In genomic region chr7:46651561-46652088, GRCh38 we compare ENCODE assay signal across 16 cellular contexts.
DNase-seq lines count a peak whose midpoint lies in the region; ATAC-seq and TF ChIP-seq lines count a peak whose summit lies in the region.
"Had no signal": no experiment of that assay in that cellular context is flagged by ENCODE, and none has a peak within 500 bp of the region (broad histone marks: within the 10 kb centered on the region; RNA-seq: fewer than 3 reads in every experiment).

No MANE protein-coding gene starts in this region.

- H3K36me3 Mint-ChIP-seq in GM23338 (ENCODE audit: low read depth) (peaks cover 14% of the 10 kb centered on the region), progenitor cell of endocrine pancreas (ENCODE audit: insufficient read depth) (peaks cover 2% of the 10 kb centered on the region)

- no peaks in the 10 kb centered on the region for H3K27me3 ChIP-seq in GM23338 (ENCODE audit: insufficient read depth)
- no peaks in the 10 kb centered on the region for H3K27me3 ChIP-seq in hepatocyte
- H3K27me3 ChIP-seq: BE2C had no signal

- no peaks in the 10 kb centered on the region for H4K20me1 ChIP-seq in GM23338 (replicated peaks; ENCODE audit: insufficient read depth)
- no peaks in the 10 kb centered on the region for H4K20me1 ChIP-seq in hepatocyte (ENCODE audit: insufficient read depth, poor library complexity, severe bottlenecking)

- no peak for ATAC-seq in GM23338
- ATAC-seq in omental fat pad (ENCODE audit: low FRiP score) = no peak

- no peaks in the 10 kb centered on the region for H3K4me1 Mint-ChIP-seq in GM23338
- H3K4me1 Mint-ChIP-seq in progenitor cell of endocrine pancreas (ENCODE audit: low read depth) = peaks cover 6% of the 10 kb centered on the region
- H3K4me1 Mint-ChIP-seq: IgD-negative memory B cell had no signal

- 60% methylated on average over 8 of the region's 8 CpGs for WGBS in hepatocyte (ENCODE audit: low lambda C conversion rate, missing lambda C conversion rate)

- no peaks in the 10 kb centered on the region; the same call in 1 of the 2 replicates for H3K36me3 ChIP-seq in GM23338 (ENCODE audit: insufficient read depth)
- no peaks in the 10 kb centered on the region for H3K36me3 ChIP-seq in hepatocyte (replicated peaks; ENCODE audit: insufficient read depth, low read depth)
- H3K36me3 ChIP-seq: BE2C had no signal

- H3K27ac Mint-ChIP-seq in GM23338 (no peak overlapping the region), progenitor cell of endocrine pancreas (peak overlapping the region; percentile 5)
- H3K27ac Mint-ChIP-seq: activated T-helper 2 cell treated with anti-CD3 and anti-CD28 coated beads, Interferon-gamma antibody, Interleukin-2, Interleukin-4, amounts not matched to agents 10 μg/mL and 5 μg/mL and 100 μg/mL, durations not matched to agents 14 hours and 24 hours and 36 hours; IgD-negative memory B cell had no signal

- no peaks in the 10 kb centered on the region for H3K79me2 ChIP-seq in GM23338 (replicated peaks; ENCODE audit: insufficient read depth)
- H3K79me2 ChIP-seq in hepatocyte = no peaks in the 10 kb centered on the region

- no peaks in the 10 kb centered on the region for H3K9me3 ChIP-seq in hepatocyte (ENCODE audit: low read depth)
- H3K9me3 ChIP-seq: BE2C had no signal

- H3F3A ChIP-seq in GM23338 (replicated peaks; ENCODE audit: low read depth) = no peaks in the 10 kb centered on the region

- H3K4me3 Mint-ChIP-seq in GM23338 (no peak overlapping the region), progenitor cell of endocrine pancreas (ENCODE audit: low read depth) (no peak overlapping the region)
- H3K4me3 Mint-ChIP-seq: IgD-negative memory B cell had no signal

- DNase-seq in GM23338 (ENCODE audit: low spot score) = no peak
- peak; percentile 66 for DNase-seq in RWPE1 (ENCODE audit: low spot score)
- peak; percentile 37 for DNase-seq in hepatocyte (ENCODE audit: low spot score)
- no peak for DNase-seq in progenitor cell of endocrine pancreas (ENCODE audit: low spot score, unreplicated experiment)
- DNase-seq in NCI-H510A treated with DMSO at 0.1 percent for 48 hours (lab: John Stamatoyannopoulos, UW) = no peak
- no peak for DNase-seq in NCI-H1436 (lab: John Stamatoyannopoulos, UW)
- no peak for DNase-seq in omental fat pad (ENCODE audit: low spot score)
- no peak for DNase-seq in stimulated activated CD4-positive, alpha-beta T cell treated with anti-CD3 and anti-CD28 coated beads, Interleukin-12 subunit alpha, Interleukin-12 subunit beta, amount 100 ng/mL, for 4 hours
- DNase-seq: amniotic stem cell, BE2C, DMS 273 treated with DMSO at 0.1 percent for 48 hours, NCI-H2081, NCI-H748 treated with DMSO at 0.1 percent for 48 hours, occipital lobe had no signal

- H3K4me3 ChIP-seq in GM23338 (no peak overlapping the region), hepatocyte (no peak overlapping the region)

- H3K9me3 Mint-ChIP-seq in GM23338 (peaks cover 22% of the 10 kb centered on the region), progenitor cell of endocrine pancreas (ENCODE audit: low read depth) (peaks cover 14% of the 10 kb centered on the region)

- 0 out of 2 replicates have a peak overlapping the region, but pooled peaks have one; percentile 52 for H2AFZ ChIP-seq in GM23338
- H2AFZ ChIP-seq in hepatocyte = no peak overlapping the region

- H3K4me2 ChIP-seq in GM23338 (no peak overlapping the region), hepatocyte (peak overlapping the region; percentile 44)

- no peaks in the 10 kb centered on the region for H3K4me1 ChIP-seq in GM23338 (ENCODE audit: insufficient read depth)
- H3K4me1 ChIP-seq in hepatocyte (ENCODE audit: insufficient read depth) = peaks cover 19% of the 10 kb centered on the region
- H3K4me1 ChIP-seq: BE2C had no signal

- TF ChIP-seq CTCF in GM23338 (conservative IDR thresholded peaks at IDR 0.05; ENCODE audit: low read depth in 2 of 2) (no peak), RWPE1 (conservative IDR thresholded peaks at IDR 0.05; ENCODE audit: low read depth) (no peak), hepatocyte (IDR thresholded peaks at IDR 0.05; ENCODE audit: poor library complexity) (no peak), progenitor cell of endocrine pancreas (IDR thresholded peaks at IDR 0.05; ENCODE audit: unreplicated experiment) (no peak), omental fat pad (IDR thresholded peaks at IDR 0.05) (no peak)

- H3K27me3 Mint-ChIP-seq in GM23338 (ENCODE audit: insufficient read depth, low read depth, poor library complexity) (peaks cover 3% of the 10 kb centered on the region), progenitor cell of endocrine pancreas (no peaks in the 10 kb centered on the region)
- H3K27me3 Mint-ChIP-seq: IgD-negative memory B cell had no signal

- CTCF ChIA-PET in RWPE1 (lab: Yijun Ruan, JAX) = interaction anchor here (0.9 kb wide), 1 partner anchor 21 kb away, joined by 3 read pairs; no protein-coding TSS in a partner anchor

- POLR2A ChIA-PET in RWPE1 (lab: Yijun Ruan, JAX; ENCODE audit: low non-redundant PET) = no interaction called here

- H3K27ac ChIP-seq in GM23338 (ENCODE audit: low read depth) = no peak overlapping the region
- H3K27ac ChIP-seq in RWPE1 = no peak overlapping the region
- peak overlapping the region; percentile 95 for H3K27ac ChIP-seq in hepatocyte

- H3K9me2 ChIP-seq in GM23338 (ENCODE audit: insufficient read depth) (peaks cover 24% of the 10 kb centered on the region), hepatocyte (replicated peaks; ENCODE audit: insufficient read depth) (no peaks in the 10 kb centered on the region)

TF ChIP-seq in GM23338, 12 proteins besides CTCF, POLR2A, EP300 and RAD21 (continues in another document):
- TF ChIP-seq ZNF114 (CRISPR knock-in tag; IDR thresholded peaks at IDR 0.05) = no peak
- no peak for TF ChIP-seq JUNB (IDR thresholded peaks at IDR 0.05; ENCODE audit: unreplicated experiment)
- TF ChIP-seq STAT1 (IDR thresholded peaks at IDR 0.05; ENCODE audit: unreplicated experiment) = no peak
- TF ChIP-seq, protein P1, sequence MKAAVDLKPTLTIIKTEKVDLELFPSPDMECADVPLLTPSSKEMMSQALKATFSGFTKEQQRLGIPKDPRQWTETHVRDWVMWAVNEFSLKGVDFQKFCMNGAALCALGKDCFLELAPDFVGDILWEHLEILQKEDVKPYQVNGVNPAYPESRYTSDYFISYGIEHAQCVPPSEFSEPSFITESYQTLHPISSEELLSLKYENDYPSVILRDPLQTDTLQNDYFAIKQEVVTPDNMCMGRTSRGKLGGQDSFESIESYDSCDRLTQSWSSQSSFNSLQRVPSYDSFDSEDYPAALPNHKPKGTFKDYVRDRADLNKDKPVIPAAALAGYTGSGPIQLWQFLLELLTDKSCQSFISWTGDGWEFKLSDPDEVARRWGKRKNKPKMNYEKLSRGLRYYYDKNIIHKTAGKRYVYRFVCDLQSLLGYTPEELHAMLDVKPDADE (IDR thresholded peaks at IDR 0.05) = no peak
- TF ChIP-seq EZH2 (IDR thresholded peaks at IDR 0.05; ENCODE audit: low read depth, unreplicated experiment) = no peak
- TF ChIP-seq, protein P2, sequence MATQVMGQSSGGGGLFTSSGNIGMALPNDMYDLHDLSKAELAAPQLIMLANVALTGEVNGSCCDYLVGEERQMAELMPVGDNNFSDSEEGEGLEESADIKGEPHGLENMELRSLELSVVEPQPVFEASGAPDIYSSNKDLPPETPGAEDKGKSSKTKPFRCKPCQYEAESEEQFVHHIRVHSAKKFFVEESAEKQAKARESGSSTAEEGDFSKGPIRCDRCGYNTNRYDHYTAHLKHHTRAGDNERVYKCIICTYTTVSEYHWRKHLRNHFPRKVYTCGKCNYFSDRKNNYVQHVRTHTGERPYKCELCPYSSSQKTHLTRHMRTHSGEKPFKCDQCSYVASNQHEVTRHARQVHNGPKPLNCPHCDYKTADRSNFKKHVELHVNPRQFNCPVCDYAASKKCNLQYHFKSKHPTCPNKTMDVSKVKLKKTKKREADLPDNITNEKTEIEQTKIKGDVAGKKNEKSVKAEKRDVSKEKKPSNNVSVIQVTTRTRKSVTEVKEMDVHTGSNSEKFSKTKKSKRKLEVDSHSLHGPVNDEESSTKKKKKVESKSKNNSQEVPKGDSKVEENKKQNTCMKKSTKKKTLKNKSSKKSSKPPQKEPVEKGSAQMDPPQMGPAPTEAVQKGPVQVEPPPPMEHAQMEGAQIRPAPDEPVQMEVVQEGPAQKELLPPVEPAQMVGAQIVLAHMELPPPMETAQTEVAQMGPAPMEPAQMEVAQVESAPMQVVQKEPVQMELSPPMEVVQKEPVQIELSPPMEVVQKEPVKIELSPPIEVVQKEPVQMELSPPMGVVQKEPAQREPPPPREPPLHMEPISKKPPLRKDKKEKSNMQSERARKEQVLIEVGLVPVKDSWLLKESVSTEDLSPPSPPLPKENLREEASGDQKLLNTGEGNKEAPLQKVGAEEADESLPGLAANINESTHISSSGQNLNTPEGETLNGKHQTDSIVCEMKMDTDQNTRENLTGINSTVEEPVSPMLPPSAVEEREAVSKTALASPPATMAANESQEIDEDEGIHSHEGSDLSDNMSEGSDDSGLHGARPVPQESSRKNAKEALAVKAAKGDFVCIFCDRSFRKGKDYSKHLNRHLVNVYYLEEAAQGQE (IDR thresholded peaks at IDR 0.05; ENCODE audit: unreplicated experiment) = no peak
- TF ChIP-seq EZH2phosphoT487 (IDR thresholded peaks at IDR 0.05; ENCODE audit: unreplicated experiment) = no peak
- TF ChIP-seq ZNF331 (CRISPR knock-in tag; IDR thresholded peaks at IDR 0.05; ENCODE audit: low read depth) = no peak
- no peak for TF ChIP-seq NANOG (IDR thresholded peaks at IDR 0.05; ENCODE audit: borderline replicate concordance)

Comparison
In these comparisons a context has a peak if more than half of its experiments do, and no peak if none do; other contexts are left out.
1. DNase-seq: peak in RWPE1 (single experiment) and hepatocyte (single experiment); none in GM23338 (single experiment), progenitor cell of endocrine pancreas (single experiment), NCI-H510A treated with DMSO at 0.1 percent for 48 hours (single experiment), NCI-H1436 (single experiment), omental fat pad (single experiment) and stimulated activated CD4-positive, alpha-beta T cell treated with anti-CD3 and anti-CD28 coated beads, Interleukin-12 subunit alpha, Interleukin-12 subunit beta, amount 100 ng/mL, for 4 hours (single experiment).